Comparison of ENCODE assay signal across 20 cellular contexts in the genomic region with DNA sequence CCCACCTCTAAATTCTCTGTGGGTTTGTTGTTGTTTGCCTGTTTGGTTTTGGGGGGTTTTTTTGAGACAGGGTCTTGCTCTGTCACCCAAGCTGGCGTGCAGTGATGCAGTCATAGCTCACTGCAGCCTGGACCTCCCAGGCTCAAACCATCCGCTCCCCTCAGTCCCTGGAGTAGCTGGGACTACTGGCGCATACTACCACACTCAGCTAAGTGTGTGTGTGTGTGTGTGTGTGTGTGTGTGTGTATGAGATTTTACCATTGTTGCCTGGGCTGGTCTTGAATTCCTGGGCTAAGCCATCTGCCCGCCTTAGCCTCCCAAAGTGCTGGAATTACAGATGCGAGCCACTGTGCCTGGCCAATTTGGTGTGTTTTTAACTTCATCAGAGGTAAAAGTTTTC.
DNase-seq lines count a peak whose midpoint lies in the region; ATAC-seq and TF ChIP-seq lines count a peak whose summit lies in the region.
"Had no signal": no experiment of that assay in that cellular context is flagged by ENCODE, and none has a peak within 500 bp of the region (broad histone marks: within the 10 kb centered on the region; RNA-seq: fewer than 3 reads in every experiment).

No MANE protein-coding gene starts in this region.

- DNase-seq in activated T-cell treated with anti-CD3 and anti-CD28 coated beads, Interleukin-2, amount 50 U/mL, for 72 hours = no peak
- DNase-seq in activated T-cell treated with anti-CD3 and anti-CD28 coated beads, Interleukin-2, amount 50 U/mL, for 1 hour = no peak
- DNase-seq in activated T-helper 2 cell treated with anti-CD3 and anti-CD28 coated beads, Interferon-gamma antibody, Interleukin-2, Interleukin-4, amounts not matched to agents 10 μg/mL and 5 μg/mL and 100 μg/mL, durations not matched to agents 14 hours and 24 hours and 36 hours (ENCODE audit: low spot score) = no peak
- DNase-seq in neural progenitor cell (ENCODE audit: low spot score) (peak; percentile 55), AG20443 (ENCODE audit: low spot score) (no peak), NCI-H2107 treated with DMSO at 0.1 percent for 48 hours (lab: John Stamatoyannopoulos, UW; ENCODE audit: unreplicated experiment) (no peak), endodermal cell (no peak)
- DNase-seq: activated CD4-positive, alpha-beta T cell treated with anti-CD3 and anti-CD28 coated beads for 36 hours; effector memory CD4-positive, alpha-beta T cell; GDM1; left ventricle myocardium inferior; MV-4-11; NCI-H187 treated with DMSO at 0.1 percent for 48 hours; SHP77 treated with DMSO at 0.1 percent for 48 hours; stomach; T1000; upper lobe of right lung had no signal

- peak overlapping the region; percentile 58 for H3K27ac Mint-ChIP-seq in activated T-cell treated with anti-CD3 and anti-CD28 coated beads, Interleukin-2, amount 50 U/mL, for 72 hours
- peak overlapping the region; percentile 94 for H3K27ac Mint-ChIP-seq in activated T-helper 2 cell treated with anti-CD3 and anti-CD28 coated beads, Interferon-gamma antibody, Interleukin-2, Interleukin-4, amounts not matched to agents 10 μg/mL and 5 μg/mL and 100 μg/mL, durations not matched to agents 14 hours and 24 hours and 36 hours
- H3K27ac Mint-ChIP-seq in neural progenitor cell = no peak overlapping the region
- H3K27ac Mint-ChIP-seq in endodermal cell = no peak overlapping the region

- peaks cover 0 to 4% of the 10 kb centered on the region in 2 donors for H3K36me3 Mint-ChIP-seq in activated T-cell treated with anti-CD3 and anti-CD28 coated beads, Interleukin-2, amount 50 U/mL, for 72 hours (ENCODE audit: insufficient read depth in 2 of 2)
- peaks cover 20% of the 10 kb centered on the region for H3K36me3 Mint-ChIP-seq in activated T-helper 2 cell treated with anti-CD3 and anti-CD28 coated beads, Interferon-gamma antibody, Interleukin-2, Interleukin-4, amounts not matched to agents 10 μg/mL and 5 μg/mL and 100 μg/mL, durations not matched to agents 14 hours and 24 hours and 36 hours (ENCODE audit: low read depth)
- H3K36me3 Mint-ChIP-seq in neural progenitor cell = no peaks in the 10 kb centered on the region
- no peaks in the 10 kb centered on the region for H3K36me3 Mint-ChIP-seq in endodermal cell (ENCODE audit: low read depth)

- H3K9me2 ChIP-seq in DOHH2 (replicated peaks; ENCODE audit: control insufficient read depth, low read length) = no peaks in the 10 kb centered on the region

- H3K9me3 ChIP-seq in DOHH2 (ENCODE audit: control insufficient read depth, insufficient read depth, low read length) (no peaks in the 10 kb centered on the region), neural progenitor cell (ENCODE audit: low read depth) (no peaks in the 10 kb centered on the region), endodermal cell (ENCODE audit: control insufficient read depth, low read length) (no peaks in the 10 kb centered on the region)
- H3K9me3 ChIP-seq: HAP-1, left ventricle myocardium inferior, stomach, upper lobe of right lung had no signal

- no peak overlapping the region for H2AFZ ChIP-seq in neural progenitor cell (replicated peaks)

- H3K4me1 Mint-ChIP-seq in activated T-cell treated with anti-CD3 and anti-CD28 coated beads, Interleukin-2, amount 50 U/mL, for 72 hours (ENCODE audit: low read depth) = peaks cover 53% of the 10 kb centered on the region
- H3K4me1 Mint-ChIP-seq in activated T-helper 2 cell treated with anti-CD3 and anti-CD28 coated beads, Interferon-gamma antibody, Interleukin-2, Interleukin-4, amounts not matched to agents 10 μg/mL and 5 μg/mL and 100 μg/mL, durations not matched to agents 14 hours and 24 hours and 36 hours (ENCODE audit: low read depth) = peaks cover 58% of the 10 kb centered on the region
- H3K4me1 Mint-ChIP-seq in neural progenitor cell = peaks cover 72% of the 10 kb centered on the region
- H3K4me1 Mint-ChIP-seq in endodermal cell = peaks cover 27% of the 10 kb centered on the region

- H4K20me1 ChIP-seq in DOHH2 (ENCODE audit: control insufficient read depth, insufficient read depth, low read depth, low read length) = no peaks in the 10 kb centered on the region
- H4K20me1 ChIP-seq in neural progenitor cell (ENCODE audit: low read depth) = peaks cover 10% of the 10 kb centered on the region

- H3K27me3 ChIP-seq in DOHH2 (ENCODE audit: control insufficient read depth, low read length) (no peaks in the 10 kb centered on the region), neural progenitor cell (no peaks in the 10 kb centered on the region), endodermal cell (ENCODE audit: control insufficient read depth, insufficient read depth, low read length, poor library complexity, severe bottlenecking) (no peaks in the 10 kb centered on the region)
- H3K27me3 ChIP-seq: stomach, upper lobe of right lung had no signal

- no peaks in the 10 kb centered on the region for H3K27me3 Mint-ChIP-seq in activated T-cell treated with anti-CD3 and anti-CD28 coated beads, Interleukin-2, amount 50 U/mL, for 72 hours (ENCODE audit: low read depth)
- H3K27me3 Mint-ChIP-seq in activated T-helper 2 cell treated with anti-CD3 and anti-CD28 coated beads, Interferon-gamma antibody, Interleukin-2, Interleukin-4, amounts not matched to agents 10 μg/mL and 5 μg/mL and 100 μg/mL, durations not matched to agents 14 hours and 24 hours and 36 hours (ENCODE audit: low read depth) = no peaks in the 10 kb centered on the region
- H3K27me3 Mint-ChIP-seq in neural progenitor cell (ENCODE audit: insufficient read depth, low read depth) (peaks cover 7% of the 10 kb centered on the region), endodermal cell (ENCODE audit: insufficient read depth) (no peaks in the 10 kb centered on the region)
- H3K27me3 Mint-ChIP-seq: activated CD4-positive, alpha-beta T cell treated with anti-CD3 and anti-CD28 coated beads for 36 hours had no signal

- H3K9ac ChIP-seq in neural progenitor cell (no peak overlapping the region), endodermal cell (ENCODE audit: extremely low read depth, low read length, poor library complexity, severe bottlenecking) (no peak overlapping the region)

- TF ChIP-seq CTCF in DOHH2 (IDR thresholded peaks at IDR 0.05; ENCODE audit: low read depth, low read length, poor library complexity, severe bottlenecking) = no peak
- TF ChIP-seq CTCF in neural progenitor cell (IDR thresholded peaks at IDR 0.05) = no peak
- TF ChIP-seq CTCF in endodermal cell (conservative IDR thresholded peaks at IDR 0.05) = no peak

- H3K4me3 ChIP-seq in DOHH2 (ENCODE audit: low read length) (peak overlapping the region; percentile 58; the same call in 1 of the 2 replicates), neural progenitor cell (no peak overlapping the region), endodermal cell (ENCODE audit: low read length) (no peak overlapping the region)
- H3K4me3 ChIP-seq: HAP-1, left ventricle myocardium inferior, stomach, upper lobe of right lung had no signal

- H3K27ac ChIP-seq in DOHH2 (ENCODE audit: low read depth, low read length) (peak overlapping the region; percentile 54), neural progenitor cell (peak overlapping the region; percentile 61), endodermal cell (ENCODE audit: low read depth, low read length) (no peak overlapping the region)
- H3K27ac ChIP-seq: left ventricle myocardium inferior had no signal

- H3F3A ChIP-seq in DOHH2 (ENCODE audit: control insufficient read depth, insufficient read depth) (no peaks in the 10 kb centered on the region; the same call in 1 of the 2 replicates), neural progenitor cell (ENCODE audit: low read depth) (peaks cover 24% of the 10 kb centered on the region)

- H3K9me3 Mint-ChIP-seq in activated T-cell treated with anti-CD3 and anti-CD28 coated beads, Interleukin-2, amount 50 U/mL, for 72 hours = no peaks in the 10 kb centered on the region
- no peaks in the 10 kb centered on the region for H3K9me3 Mint-ChIP-seq in activated T-helper 2 cell treated with anti-CD3 and anti-CD28 coated beads, Interferon-gamma antibody, Interleukin-2, Interleukin-4, amounts not matched to agents 10 μg/mL and 5 μg/mL and 100 μg/mL, durations not matched to agents 14 hours and 24 hours and 36 hours
- H3K9me3 Mint-ChIP-seq in neural progenitor cell (no peaks in the 10 kb centered on the region), endodermal cell (no peaks in the 10 kb centered on the region)

- no peak for ATAC-seq in activated T-cell treated with anti-CD3 and anti-CD28 coated beads, Interleukin-2, amount 50 U/mL, for 72 hours (replicated peaks in 1 of 2)
- ATAC-seq: activated CD4-positive, alpha-beta T cell treated with anti-CD3 and anti-CD28 coated beads for 36 hours; sciatic nerve; upper lobe of right lung had no signal

- intact Hi-C loops in activated T-helper 2 cell treated with anti-CD3 and anti-CD28 coated beads, Interferon-gamma antibody, Interleukin-2, Interleukin-4, amounts not matched to agents 10 μg/mL and 5 μg/mL and 100 μg/mL, durations not matched to agents 14 hours and 24 hours and 36 hours (cut with micrococcal nuclease) = loop anchor here (2.0 to 5.0 kb wide), 4 partner anchors 13 to 340 kb away; no protein-coding TSS in a partner anchor

- peak overlapping the region; percentile 74 for H3K4me2 ChIP-seq in DOHH2 (ENCODE audit: low read length)
- H3K4me2 ChIP-seq in neural progenitor cell = peak overlapping the region; percentile 49

- peak overlapping the region in 1 of 2 donors; percentile 82 for H3K4me3 Mint-ChIP-seq in activated T-cell treated with anti-CD3 and anti-CD28 coated beads, Interleukin-2, amount 50 U/mL, for 72 hours
- peak overlapping the region; percentile 19 for H3K4me3 Mint-ChIP-seq in activated T-helper 2 cell treated with anti-CD3 and anti-CD28 coated beads, Interferon-gamma antibody, Interleukin-2, Interleukin-4, amounts not matched to agents 10 μg/mL and 5 μg/mL and 100 μg/mL, durations not matched to agents 14 hours and 24 hours and 36 hours (ENCODE audit: low read depth)
- H3K4me3 Mint-ChIP-seq in neural progenitor cell (no peak overlapping the region), endodermal cell (no peak overlapping the region)

- H3K36me3 ChIP-seq in DOHH2 (ENCODE audit: control insufficient read depth, low read length) (no peaks in the 10 kb centered on the region), neural progenitor cell (no peaks in the 10 kb centered on the region), endodermal cell (ENCODE audit: control insufficient read depth, insufficient read depth, low read length) (no peaks in the 10 kb centered on the region)
- H3K36me3 ChIP-seq: HAP-1, left ventricle myocardium inferior, stomach, upper lobe of right lung had no signal

- H3K4me1 ChIP-seq in DOHH2 (ENCODE audit: control insufficient read depth, low read length) (peaks cover 47% of the 10 kb centered on the region), neural progenitor cell (peaks cover 46% of the 10 kb centered on the region), endodermal cell (ENCODE audit: control insufficient read depth, insufficient read depth, low read length) (peaks cover 12% of the 10 kb centered on the region)

- H3K79me2 ChIP-seq in DOHH2 (ENCODE audit: control insufficient read depth, low read length) (no peaks in the 10 kb centered on the region), neural progenitor cell (ENCODE audit: low read depth) (no peaks in the 10 kb centered on the region)

- 88 to 100% methylated on average over 3 to 5 of the region's 5 CpGs for WGBS in endodermal cell (ENCODE audit: insufficient coverage in 1 of 2, insufficient read length in 1 of 2), 2 experiments

Comparison
In these comparisons a context has a peak if more than half of its experiments do, and no peak if none do; other contexts are left out.
1. H3K27ac Mint-ChIP-seq: peak in activated T-cell treated with anti-CD3 and anti-CD28 coated beads, Interleukin-2, amount 50 U/mL, for 72 hours (single experiment) and activated T-helper 2 cell treated with anti-CD3 and anti-CD28 coated beads, Interferon-gamma antibody, Interleukin-2, Interleukin-4, amounts not matched to agents 10 μg/mL and 5 μg/mL and 100 μg/mL, durations not matched to agents 14 hours and 24 hours and 36 hours (single experiment); none in neural progenitor cell (single experiment) and endodermal cell (single experiment).